Comparison of ENCODE assay signal across 9 cellular contexts in the genomic region with DNA sequence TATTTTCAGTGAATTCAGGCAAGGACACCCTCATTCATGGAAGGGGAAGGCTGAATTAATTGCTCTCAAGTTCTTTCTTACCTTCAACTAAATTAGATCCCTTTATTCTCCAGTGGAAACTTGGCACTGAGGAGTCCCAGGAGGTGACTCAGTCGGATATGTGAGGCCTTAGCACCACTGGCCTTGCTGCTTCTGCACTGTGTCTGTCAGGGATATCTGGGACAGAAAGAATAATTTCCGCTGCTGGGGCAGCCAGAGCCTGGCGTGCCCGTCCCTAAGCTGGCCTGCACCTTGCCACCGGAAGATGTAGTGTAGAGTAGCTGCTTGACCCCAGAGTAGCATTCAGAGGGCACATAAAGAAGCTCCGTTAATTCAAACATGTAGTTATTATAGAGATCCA. TPM values are rescaled to one million over a fixed set of nuclear protein-coding genes. Genes with fewer than 3 reads are reported as not detected.
DNase-seq lines count a peak whose midpoint lies in the region; ATAC-seq and TF ChIP-seq lines count a peak whose summit lies in the region.
"Had no signal": no experiment of that assay in that cellular context is flagged by ENCODE, and none has a peak within 500 bp of the region (broad histone marks: within the 10 kb centered on the region; RNA-seq: fewer than 3 reads in every experiment).

No MANE protein-coding gene starts in this region.

- H3K27ac ChIP-seq in mammary epithelial cell (ENCODE audit: insufficient read depth, low read depth, low read length) = peak overlapping the region; percentile 57
- H3K27ac ChIP-seq in thymus (ENCODE audit: low read depth) = peak overlapping the region; percentile 15

- H3K4me3 ChIP-seq in MG63 (no peak overlapping the region), mammary epithelial cell (replicated peaks in 1 of 3; ENCODE audit: insufficient read depth in 1 of 3, low read depth in 2 of 3, low read length in 3 of 3) (no peak overlapping the region), thymus (ENCODE audit: low read length) (no peak overlapping the region)

- no peak overlapping the region for H2AFZ ChIP-seq in mammary epithelial cell (ENCODE audit: low read depth, low read length)

- H3K27me3 ChIP-seq in MG63 (no peaks in the 10 kb centered on the region), mammary epithelial cell (ENCODE audit: insufficient read depth, low read length) (no peaks in the 10 kb centered on the region), thymus (ENCODE audit: control insufficient read depth, insufficient read depth) (no peaks in the 10 kb centered on the region)

- ATAC-seq in left lobe of liver (peak; percentile 52), HG02885 (IDR thresholded peaks at IDR 0.05; ENCODE audit: poor library complexity, unreplicated experiment) (no peak)

- 85% methylated on average over 6 of the region's 6 CpGs for WGBS in mammary epithelial cell (ENCODE audit: low coverage, missing lambda C conversion rate)
- WGBS in thymus = 93% methylated on average over 6 of the region's 6 CpGs

- no peak for TF ChIP-seq CTCF in mammary epithelial cell (conservative IDR thresholded peaks at IDR 0.05 in 1 of 2, IDR thresholded peaks at IDR 0.05 in 1 of 2; ENCODE audit: extremely low read depth in 1 of 2, insufficient read depth in 1 of 2, low read depth in 1 of 2, low read length in 2 of 2)

- peaks cover 94% of the 10 kb centered on the region for H3K79me2 ChIP-seq in mammary epithelial cell (ENCODE audit: insufficient read depth, low read length)

- intact Hi-C loops in mammary epithelial cell (cut with micrococcal nuclease) = no loop called here

- H3K9ac ChIP-seq in mammary epithelial cell (ENCODE audit: insufficient read depth, low read length) = no peak overlapping the region

- CTCF ChIA-PET in mammary epithelial cell (lab: Charles Lee; ENCODE audit: low non-redundant PET) = interaction anchor here (0.6 kb wide), 1 partner anchor 49 kb away, joined by 4 read pairs; no protein-coding TSS in a partner anchor

- dilution Hi-C loops in mammary epithelial cell (cut with HindIII; ENCODE audit: low sequenced_read_pairs) = no loop called here

- H3K9me3 ChIP-seq in MG63 (no peaks in the 10 kb centered on the region), mammary epithelial cell (replicated peaks; ENCODE audit: insufficient read depth, low read length) (no peaks in the 10 kb centered on the region), thymus (ENCODE audit: control insufficient read depth) (no peaks in the 10 kb centered on the region)

- no peaks in the 10 kb centered on the region for H4K20me1 ChIP-seq in mammary epithelial cell (ENCODE audit: insufficient read depth, low read length)

- peak; percentile 64 for DNase-seq in MG63
- peak; percentile 70 for DNase-seq in mammary epithelial cell
- DNase-seq in left lobe of liver (ENCODE audit: low spot score) = no peak
- DNase-seq in activated effector memory CD4-positive, alpha-beta T cell treated with Interleukin-2 at 50 U/mL for 16 hours = no peak
- no peak for DNase-seq in NCI-H1092 treated with DMSO at 0.1 percent for 48 hours (lab: John Stamatoyannopoulos, UW)
- DNase-seq: activated naive CD8-positive, alpha-beta T cell treated with anti-CD3 and anti-CD28 coated beads, Interleukin-2, amount 10 ng/mL, durations not matched to agents 7 days and 5 days; NCI-H526 had no signal

- H3K4me2 ChIP-seq in mammary epithelial cell (ENCODE audit: insufficient read depth, low read depth, low read length) = peak overlapping the region; percentile 60

- in situ Hi-C loops in mammary epithelial cell (cut with MboI; ENCODE audit: low sequenced_read_pairs in 2 of 2) = loop anchor here (10.0 kb wide), 2 partner anchors 193 to 233 kb away; no protein-coding TSS in a partner anchor

- H3K4me1 ChIP-seq in mammary epithelial cell (ENCODE audit: insufficient read depth, low read length) (peaks cover 42% of the 10 kb centered on the region), thymus (ENCODE audit: control insufficient read depth, insufficient read depth, low read length) (no peaks in the 10 kb centered on the region)

- no TSS peak for BruUV-seq in mammary epithelial cell (replicated peaks; lab: Mats Ljungman, UMichigan)

- no peaks in the 10 kb centered on the region for H3K36me3 ChIP-seq in MG63
- no peaks in the 10 kb centered on the region for H3K36me3 ChIP-seq in mammary epithelial cell (ENCODE audit: insufficient read depth, low read length)
- no peaks in the 10 kb centered on the region for H3K36me3 ChIP-seq in thymus (ENCODE audit: control insufficient read depth, insufficient read depth)

RNA-seq across cellular contexts. Expression of gene LIMS1, which starts 53.4 kb away (rescaled TPM):
- total RNA-seq in MG63 (2014; rRNA removed; shearing (Covaris generic); ENCODE audit: low replicate concordance) = 42.1 and 49.2 TPM in 2 replicates
- total RNA-seq in mammary epithelial cell = 100 to 1,000 TPM in 1 of 2 donors, 10 to 100 TPM in 1; 60.1 to 108 TPM
- polyA plus RNA-seq in mammary epithelial cell = 73.5 TPM
- polyA minus RNA-seq in mammary epithelial cell = 107 TPM
- total RNA-seq in left lobe of liver = 18.1 TPM
- polyA plus RNA-seq in thymus = 28.5 TPM

Comparison
In these comparisons a context has a peak if more than half of its experiments do, and no peak if none do; other contexts are left out.
1. DNase-seq: peak in MG63 (single experiment) and mammary epithelial cell (single experiment); none in left lobe of liver (single experiment), activated effector memory CD4-positive, alpha-beta T cell treated with Interleukin-2 at 50 U/mL for 16 hours (single experiment) and NCI-H1092 treated with DMSO at 0.1 percent for 48 hours (single experiment).